In the genomic region with DNA sequence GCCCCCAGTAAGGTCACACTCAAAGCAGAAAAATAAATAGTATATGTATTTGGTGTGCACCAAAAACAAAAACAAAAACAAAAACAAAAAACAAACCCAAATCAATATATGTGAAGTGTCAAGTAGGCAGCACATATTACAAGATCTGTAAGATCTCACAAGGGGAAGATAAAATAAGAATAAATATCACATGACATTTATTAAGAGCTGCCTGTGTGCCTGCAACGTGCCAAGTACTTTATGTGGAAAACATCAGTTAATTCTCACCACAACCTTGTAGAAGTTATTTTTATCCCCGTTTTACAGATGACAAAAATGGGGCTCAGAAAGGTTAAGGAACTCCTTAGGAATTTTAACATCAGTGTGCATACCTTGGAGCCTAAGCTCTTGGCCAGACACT, we compare ENCODE assay signal across 9 cellular contexts.
"Had no signal": no experiment of that assay in that cellular context is flagged by ENCODE, and none has a peak within 500 bp of the region (broad histone marks: within the 10 kb centered on the region; RNA-seq: fewer than 3 reads in every experiment).

No MANE protein-coding gene starts in this region.

- H3K27ac ChIP-seq: GM23248 had no signal

- H3K4me3 ChIP-seq: GM23248, GM23338, HAP-1 had no signal

- H3K9me3 ChIP-seq: HAP-1 had no signal

- H3K4me2 ChIP-seq: GM23338 had no signal

- H3K27ac Mint-ChIP-seq: GM23338, H9, HFFc6 had no signal

- DNase-seq: GM23248, GOT3, H7, H9, HCEC 1CT, HFFc6 had no signal

- H3K9ac ChIP-seq: GM23248 had no signal

- H3K36me3 ChIP-seq: HAP-1 had no signal

- H3K4me1 ChIP-seq: HAP-1 had no signal

- H3K9me3 Mint-ChIP-seq: GM23338, HFFc6 had no signal

- ATAC-seq: GM23338, HCT116 had no signal

- H3K4me3 Mint-ChIP-seq: GM23338, H9, HFFc6 had no signal
